Comparison of ENCODE assay signal across 8 cellular contexts in genomic region chrX:71178908-71179307, GRCh38. TPM values are rescaled to one million over a fixed set of nuclear protein-coding genes. Genes with fewer than 3 reads are reported as not detected.
A peak's percentile ranks its signal among the peaks of the same experiment; 100 is the strongest.
DNase-seq lines count a peak whose midpoint lies in the region; ATAC-seq and TF ChIP-seq lines count a peak whose summit lies in the region.

No MANE protein-coding gene starts in this region.

- no peaks in the 10 kb centered on the region for H4K20me1 ChIP-seq in fibroblast of lung (ENCODE audit: control insufficient read depth, extremely low read depth, insufficient read depth, low read length)

- H2AFZ ChIP-seq in fibroblast of lung (ENCODE audit: low read length) = no peak overlapping the region

- H3K36me3 Mint-ChIP-seq in neural crest cell (ENCODE audit: low read depth) = no peaks in the 10 kb centered on the region

- no peaks in the 10 kb centered on the region for H3K27me3 Mint-ChIP-seq in neural crest cell (ENCODE audit: low read depth)

- H3K4me1 ChIP-seq in fibroblast of lung (ENCODE audit: control insufficient read depth, extremely low read depth, insufficient read depth, low read length) = no peaks in the 10 kb centered on the region

- no peaks in the 10 kb centered on the region for H3K27me3 ChIP-seq in fibroblast of lung (ENCODE audit: control insufficient read depth, insufficient read depth, low read length)

- H3K9me3 Mint-ChIP-seq in neural crest cell = peaks cover 6% of the 10 kb centered on the region

- peaks cover 29% of the 10 kb centered on the region for H3K4me1 Mint-ChIP-seq in neural crest cell

- H3K36me3 ChIP-seq in fibroblast of lung (ENCODE audit: control insufficient read depth, insufficient read depth, low read length) = no peaks in the 10 kb centered on the region

- no peak overlapping the region for H3K27ac ChIP-seq in fibroblast of lung (ENCODE audit: insufficient read depth, low read length)

- H3K79me2 ChIP-seq in fibroblast of lung (ENCODE audit: control insufficient read depth, insufficient read depth, low read length) = no peaks in the 10 kb centered on the region

- H3K4me3 ChIP-seq in fibroblast of lung (replicated peaks in 1 of 4; ENCODE audit: control extremely low read depth in 1 of 4, insufficient read depth in 1 of 4, low read depth in 3 of 4, low read length in 4 of 4) = no peak overlapping the region

- TF ChIP-seq CTCF in fibroblast of lung (conservative IDR thresholded peaks at IDR 0.05 in 1 of 2, IDR thresholded peaks at IDR 0.05 in 1 of 2; ENCODE audit: low read depth in 1 of 2, low read length in 2 of 2) = peak; percentile 60 to 67
- TF ChIP-seq CTCF in neural crest cell (conservative IDR thresholded peaks at IDR 0.05) = peak; percentile 72

- H3K27ac Mint-ChIP-seq in neural crest cell (ENCODE audit: unreplicated experiment) = no peak overlapping the region

- H3K9ac ChIP-seq in fibroblast of lung (ENCODE audit: insufficient read depth, low read length) = no peak overlapping the region

- peak overlapping the region; percentile 65 for H3K4me3 Mint-ChIP-seq in neural crest cell

- no peak for ATAC-seq in HG02973 (IDR thresholded peaks at IDR 0.05; ENCODE audit: unreplicated experiment)
- ATAC-seq in GM19397 (IDR thresholded peaks at IDR 0.05; ENCODE audit: unreplicated experiment) = no peak

- DNase-seq in DMS 273 treated with DMSO at 0.1 percent for 48 hours (lab: John Stamatoyannopoulos, UW) = peak; percentile 20
- peak; percentile 27 for DNase-seq in HS-27A (ENCODE audit: low read depth)
- DNase-seq in NCI-H82 (lab: John Stamatoyannopoulos, UW) = peak; percentile 82
- DNase-seq in activated T-cell treated with anti-CD3 and anti-CD28 coated beads for 4 hours = peak; percentile 23
- peak; percentile 52 to 74 for DNase-seq in fibroblast of lung (ENCODE audit: low read depth in 2 of 2)
- peak; percentile 25 for DNase-seq in neural crest cell (ENCODE audit: low read depth, low spot score)

- H3K9me3 ChIP-seq in fibroblast of lung (ENCODE audit: control insufficient read depth, insufficient read depth, low read depth, low read length) = no peaks in the 10 kb centered on the region

- H3K4me2 ChIP-seq in fibroblast of lung (ENCODE audit: extremely low read depth, insufficient read depth, low read length) = no peak overlapping the region

RNA-seq across cellular contexts. Expression of gene NLGN3, which starts 34.3 kb away (rescaled TPM):
- 0.51 and 0.83 TPM in 2 replicates for total RNA-seq in fibroblast of lung
- polyA plus RNA-seq in fibroblast of lung = 0.41 and 0.71 TPM in 2 replicates
- polyA plus RNA-seq in fibroblast of lung (2012) = 0.44 and 0.63 TPM in 2 replicates
- polyA minus RNA-seq in fibroblast of lung (ENCODE audit: low replicate concordance) = 0.43 and 1.9 TPM in 2 replicates
- total RNA-seq in neural crest cell = 29.5 and 31.5 TPM in 2 replicates

RNA-seq across cellular contexts. Expression of gene GJB1, which starts 44.1 kb away (rescaled TPM):
- total RNA-seq in fibroblast of lung (not detected in 2 replicates), neural crest cell (12.3 and 12.4 TPM in 2 replicates)
- polyA plus RNA-seq in fibroblast of lung = not detected in 2 replicates
- polyA plus RNA-seq in fibroblast of lung (2012) = not detected in 2 replicates
- polyA minus RNA-seq in fibroblast of lung (ENCODE audit: low replicate concordance) = not detected in 2 replicates

Comparison
In these comparisons a context has a peak if more than half of its experiments do, and no peak if none do; other contexts are left out.
1. DNase-seq: peak in every context shown above with its lines; median percentile 82 in NCI-H82; 63 in fibroblast of lung; 27 in HS-27A; 25 in neural crest cell; 23 in activated T-cell treated with anti-CD3 and anti-CD28 coated beads for 4 hours; 20 in DMS 273 treated with DMSO at 0.1 percent for 48 hours.
2. RNA of gene NLGN3, which starts 34.3 kb away (total RNA-seq): 29.5 to 31.5 TPM in neural crest cell; 0.51 to 0.83 TPM in fibroblast of lung; every median in the first group is over 10 times any median in the second.
3. RNA of gene GJB1, which starts 44.1 kb away (total RNA-seq): 12.3 to 12.4 TPM in neural crest cell; not detected in fibroblast of lung; every median in the first group is over 10 times any median in the second.